16 cellular contexts compared by ENCODE assay signal in the genomic region with DNA sequence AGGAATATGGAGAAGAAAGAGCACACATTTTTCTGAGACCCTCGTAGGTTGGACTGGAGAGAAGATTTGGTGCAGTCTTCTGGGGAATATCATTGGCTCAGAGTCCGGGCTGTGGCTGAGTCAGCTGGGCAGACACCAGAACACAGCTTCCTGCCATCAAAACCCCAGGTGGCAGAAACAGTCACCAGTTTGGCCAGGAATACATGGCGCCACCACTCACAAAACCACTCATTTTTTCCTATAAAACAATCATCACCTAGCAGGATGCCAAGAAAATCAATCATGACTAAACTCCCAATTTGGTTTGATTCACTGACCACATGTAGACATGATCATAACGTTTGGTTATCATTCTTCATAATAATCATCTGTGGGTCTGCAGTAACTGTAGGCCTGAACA.
DNase-seq lines count a peak whose midpoint lies in the region; ATAC-seq, FAIRE-seq and TF ChIP-seq lines count a peak whose summit lies in the region.
"Had no signal": no experiment of that assay in that cellular context is flagged by ENCODE, and none has a peak within 500 bp of the region (broad histone marks: within the 10 kb centered on the region; RNA-seq: fewer than 3 reads in every experiment).

No MANE protein-coding gene starts in this region.

- peak; percentile 43 for FAIRE-seq in islet of Langerhans (lab: Jason Lieb, UNC)

- H3K9me2 ChIP-seq in HCT116 (ENCODE audit: insufficient read depth) (no peaks in the 10 kb centered on the region), PC-3 (replicated peaks; ENCODE audit: low read length) (no peaks in the 10 kb centered on the region)

- H3K27ac ChIP-seq in HCT116 (ENCODE audit: low read depth, low read length) (no peak overlapping the region), PC-3 (ENCODE audit: low read length) (no peak overlapping the region)
- no peak overlapping the region for H3K27ac ChIP-seq in CD4-positive, alpha-beta T cell (ENCODE audit: low read depth, low read length)

- DNase-seq in Daoy (ENCODE audit: low read depth), result peak; percentile 94
- DNase-seq in HCT116 (ENCODE audit: low read depth, low spot score), result peak; percentile 8
- peak; percentile 57 for DNase-seq in PC-3
- no peak for DNase-seq in activated T-cell treated with anti-CD3 and anti-CD28 coated beads for 4 hours
- no peak for DNase-seq in CD4-positive, alpha-beta T cell
- DNase-seq in stimulated activated CD4-positive, alpha-beta T cell treated with anti-CD3 and anti-CD28 coated beads, Interleukin-1b, Interleukin-23, amount 100 ng/mL, for 48 hours, result no peak
- DNase-seq: activated CD4-positive, alpha-beta T cell treated with anti-CD3 and anti-CD28 coated beads, Interleukin-2, amount 50 U/mL, for 48 hours; NCI-H187; NCI-H526 treated with DMSO at 0.1 percent for 48 hours; stimulated activated naive CD4-positive, alpha-beta T cell treated with Interleukin-2 at 50 U/mL for 16 hours; SW 1271 had no signal

- no peak for TF ChIP-seq POLR2A in HCT116 (IDR thresholded peaks at IDR 0.05; ENCODE audit: borderline replicate concordance, extremely low read depth, insufficient read depth, insufficient read length)

- no peak for TF ChIP-seq RAD21 in HCT116 (IDR thresholded peaks at IDR 0.05; ENCODE audit: low read depth)

- H3K4me1 Mint-ChIP-seq in CD4-positive, alpha-beta T cell (ENCODE audit: low read depth), result no peaks in the 10 kb centered on the region
- H3K4me1 Mint-ChIP-seq: neural crest cell had no signal

- intact Hi-C loops in HCT116 (cut with micrococcal nuclease), result no loop called here
- intact Hi-C loops in PC-3 (cut with micrococcal nuclease), result no loop called here
- intact Hi-C loops in CD4-positive, alpha-beta T cell (cut with DNase I, micrococcal nuclease), result no loop called here

- H3K9me3 ChIP-seq in HCT116 (ENCODE audit: control insufficient read depth in 1 of 2, insufficient read depth in 1 of 2, low read depth in 1 of 2, low read length in 2 of 2) (no peaks in the 10 kb centered on the region), PC-3 (ENCODE audit: low read length) (no peaks in the 10 kb centered on the region)
- H3K9me3 ChIP-seq in CD4-positive, alpha-beta T cell (ENCODE audit: control insufficient read depth, low read length), result no peaks in the 10 kb centered on the region

- POLR2A ChIA-PET in HCT116 (lab: Charles Lee) (no interaction called here), PC-3 (lab: Charles Lee; ENCODE audit: unreplicated experiment) (no interaction called here)
- POLR2A ChIA-PET in CD4-positive, alpha-beta T cell (lab: Charles Lee), result no interaction called here

- H3K4me1 ChIP-seq in HCT116 (ENCODE audit: control insufficient read depth in 1 of 2, insufficient read depth in 2 of 2, low read length in 2 of 2) (no peaks in the 10 kb centered on the region; a peak in 1 of 4 replicates), PC-3 (ENCODE audit: insufficient read depth, low read length) (no peaks in the 10 kb centered on the region)

- H3F3A ChIP-seq in PC-3 (ENCODE audit: low read length, unreplicated experiment), result no peaks in the 10 kb centered on the region

- H3K79me2 ChIP-seq in HCT116 (ENCODE audit: insufficient read depth, low read length) (no peaks in the 10 kb centered on the region), PC-3 (ENCODE audit: low read length) (no peaks in the 10 kb centered on the region)

- H3K4me2 ChIP-seq in HCT116 (ENCODE audit: low read length) (no peak overlapping the region), PC-3 (ENCODE audit: low read length) (no peak overlapping the region)

- no peak overlapping the region for H3K27ac Mint-ChIP-seq in CD4-positive, alpha-beta T cell
- H3K27ac Mint-ChIP-seq: type B pancreatic cell had no signal

- ATAC-seq in HCT116 (no peak), PC-3 (no peak), HG03432 (IDR thresholded peaks at IDR 0.05; ENCODE audit: unreplicated experiment) (no peak)
- no peak for ATAC-seq in CD4-positive, alpha-beta T cell (ENCODE audit: poor library complexity)
- ATAC-seq: Panc1 had no signal

- H3K27me3 ChIP-seq in HCT116 (ENCODE audit: insufficient read depth, low read length) (no peaks in the 10 kb centered on the region), PC-3 (ENCODE audit: low read length) (no peaks in the 10 kb centered on the region)
- H3K27me3 ChIP-seq in CD4-positive, alpha-beta T cell (ENCODE audit: control insufficient read depth, insufficient read depth, low read length), result no peaks in the 10 kb centered on the region

- no peaks in the 10 kb centered on the region for H3K27me3 Mint-ChIP-seq in CD4-positive, alpha-beta T cell
- H3K27me3 Mint-ChIP-seq: type B pancreatic cell had no signal

- no peak overlapping the region for H3K4me3 Mint-ChIP-seq in CD4-positive, alpha-beta T cell
- H3K4me3 Mint-ChIP-seq: neural crest cell, type B pancreatic cell had no signal

- H3K36me3 Mint-ChIP-seq in CD4-positive, alpha-beta T cell (ENCODE audit: low read depth), result no peaks in the 10 kb centered on the region
- H3K36me3 Mint-ChIP-seq: type B pancreatic cell had no signal

- RAD21 ChIA-PET in HCT116 (lab: Charles Lee; ENCODE audit: low non-redundant PET in 1 of 2, low total read pairs in 2 of 2, uncharacterized antibody in 2 of 2, unreplicated experiment in 2 of 2), result no interaction called here

- H4K20me1 ChIP-seq in HCT116 (ENCODE audit: insufficient read depth), result no peaks in the 10 kb centered on the region
- no peaks in the 10 kb centered on the region for H4K20me1 ChIP-seq in PC-3 (ENCODE audit: low read length)

- peaks cover 4% of the 10 kb centered on the region for H3K9me3 Mint-ChIP-seq in CD4-positive, alpha-beta T cell
- H3K9me3 Mint-ChIP-seq: neural crest cell, type B pancreatic cell had no signal

- BruUV-seq in HCT116 (replicated peaks; lab: Mats Ljungman, UMichigan) (no TSS peak), PC-3 (replicated peaks; lab: Mats Ljungman, UMichigan) (no TSS peak)

- no peak overlapping the region for H3K9ac ChIP-seq in HCT116 (ENCODE audit: low read length)
- H3K9ac ChIP-seq in PC-3 (ENCODE audit: low read length), result no peak overlapping the region

- H2AFZ ChIP-seq in HCT116 (ENCODE audit: low read depth, low read length, poor library complexity, severe bottlenecking) (no peak overlapping the region), PC-3 (ENCODE audit: low read length) (no peak overlapping the region)

- H3K36me3 ChIP-seq in HCT116 (ENCODE audit: control insufficient read depth in 1 of 2, insufficient read depth in 2 of 2, low read length in 2 of 2), result no peaks in the 10 kb centered on the region
- H3K36me3 ChIP-seq in PC-3 (ENCODE audit: low read depth, low read length), result no peaks in the 10 kb centered on the region

- no peak overlapping the region for H3K4me3 ChIP-seq in HCT116 (replicated peaks in 1 of 2; ENCODE audit: low read depth in 1 of 2, low read length in 2 of 2)
- no peak overlapping the region for H3K4me3 ChIP-seq in PC-3 (ENCODE audit: low read length)

- CTCF ChIA-PET in HCT116 (lab: Charles Lee) (no interaction called here), PC-3 (lab: Charles Lee) (no interaction called here)
- CTCF ChIA-PET in CD4-positive, alpha-beta T cell (lab: Charles Lee), result no interaction called here

- TF ChIP-seq CTCF in HCT116 (IDR thresholded peaks at IDR 0.05 in 2 of 3, conservative IDR thresholded peaks at IDR 0.05 in 1 of 3; ENCODE audit: borderline replicate concordance in 1 of 3, insufficient read depth in 1 of 3, low read depth in 2 of 3, low read length in 2 of 3) (no peak), PC-3 (conservative IDR thresholded peaks at IDR 0.05; ENCODE audit: low read depth, low read length) (no peak)
- TF ChIP-seq CTCF in CD4-positive, alpha-beta T cell (IDR thresholded peaks at IDR 0.05), result no peak

TF ChIP-seq in HCT116, 20 proteins besides CTCF, POLR2A, EP300 and RAD21:
- TF ChIP-seq YY1 (IDR thresholded peaks at IDR 0.05; ENCODE audit: extremely low read depth, insufficient replicate concordance, low read depth, low read length) (no peak), JUND (IDR thresholded peaks at IDR 0.05) (0 out of 2 replicates have a peak, but pooled peaks have one; percentile 10)

Comparison
In these comparisons a context has a peak if more than half of its experiments do, and no peak if none do; other contexts are left out.
1. DNase-seq: peak in Daoy (single experiment), HCT116 (single experiment) and PC-3 (single experiment); none in activated T-cell treated with anti-CD3 and anti-CD28 coated beads for 4 hours (single experiment), CD4-positive, alpha-beta T cell (0 of 10) and stimulated activated CD4-positive, alpha-beta T cell treated with anti-CD3 and anti-CD28 coated beads, Interleukin-1b, Interleukin-23, amount 100 ng/mL, for 48 hours (single experiment).